Comparison of ENCODE assay signal across 8 cellular contexts in the genomic region with DNA sequence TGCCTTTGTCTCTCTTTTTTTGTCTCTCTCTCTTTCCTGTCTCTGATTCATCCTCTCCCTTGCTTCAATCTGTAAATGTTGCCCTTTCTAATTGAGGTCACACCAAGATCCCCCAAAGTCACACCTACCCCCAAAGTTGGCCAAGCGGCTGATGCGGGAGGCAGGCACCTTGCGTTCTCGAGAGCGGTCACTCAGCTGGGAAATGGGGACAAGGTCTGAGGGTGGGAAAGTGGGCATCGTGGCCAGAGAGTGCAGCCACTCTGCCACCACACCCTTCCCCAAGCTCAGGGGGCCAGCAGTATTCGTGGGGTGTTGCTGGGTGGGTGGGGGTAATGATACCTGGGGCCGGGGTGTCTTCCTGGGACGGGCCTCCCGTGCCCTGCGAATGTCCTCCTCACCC. TPM values are rescaled to one million over a fixed set of nuclear protein-coding genes. Genes with fewer than 3 reads are reported as not detected.
DNase-seq lines count a peak whose midpoint lies in the region; ATAC-seq and TF ChIP-seq lines count a peak whose summit lies in the region.

No MANE protein-coding gene starts in this region.

- peaks cover 18% of the 10 kb centered on the region for H3K79me2 ChIP-seq in SU-DHL-6 (ENCODE audit: insufficient read depth, low read length)

- peaks cover 4% of the 10 kb centered on the region for H3K36me3 ChIP-seq in Caco-2 (ENCODE audit: control insufficient read depth, insufficient read depth, low read length)
- H3K36me3 ChIP-seq in SU-DHL-6 (ENCODE audit: low read length), result no peaks in the 10 kb centered on the region; the same call in 1 of the 2 replicates
- peaks cover 0 to 38% of the 10 kb centered on the region in 2 donors for H3K36me3 ChIP-seq in gastrocnemius medialis

- H3K9me2 ChIP-seq in SU-DHL-6 (replicated peaks; ENCODE audit: insufficient read depth, low read length), result no peaks in the 10 kb centered on the region

- peak overlapping the region; percentile 86 for H3K4me2 ChIP-seq in SU-DHL-6 (ENCODE audit: low read depth, low read length, poor library complexity, severe bottlenecking)

- no peak for TF ChIP-seq CTCF in Caco-2 (IDR thresholded peaks at IDR 0.05; ENCODE audit: insufficient read depth in 1 of 2, low read depth in 1 of 2, low read length in 1 of 2, severe bottlenecking in 1 of 2, unreplicated experiment in 1 of 2)
- no peak for TF ChIP-seq CTCF in SU-DHL-6 (IDR thresholded peaks at IDR 0.05; ENCODE audit: insufficient read depth, low read length, poor library complexity, severe bottlenecking)
- TF ChIP-seq CTCF in fibroblast of villous mesenchyme (IDR thresholded peaks at IDR 0.05; ENCODE audit: insufficient read depth, low read depth, low read length), result no peak
- TF ChIP-seq CTCF in gastrocnemius medialis (IDR thresholded peaks at IDR 0.05 in 4 of 5, conservative IDR thresholded peaks at IDR 0.05 in 1 of 5), result no peak

- H3K27me3 ChIP-seq in Caco-2 (replicated peaks; ENCODE audit: control insufficient read depth, insufficient read depth, low read length) (no peaks in the 10 kb centered on the region), SU-DHL-6 (ENCODE audit: low read length) (no peaks in the 10 kb centered on the region), gastrocnemius medialis (no peaks in the 10 kb centered on the region)

- no TSS peak for BruUV-seq in Caco-2 (replicated peaks; lab: Mats Ljungman, UMichigan)

- H2AFZ ChIP-seq in SU-DHL-6 (ENCODE audit: low read depth, low read length, severe bottlenecking), result no peak overlapping the region

- intact Hi-C loops in Caco-2 (cut with micrococcal nuclease; ENCODE audit: unreplicated experiment), result no loop called here
- intact Hi-C loops in gastrocnemius medialis (cut with DNase I; ENCODE audit: low total_unique reads), result loop anchor here (2.0 to 10.0 kb wide), 2 partner anchors 51 to 269 kb away; partner anchors contain the start of gene SERTAD3

- no peak for TF ChIP-seq POLR2A in gastrocnemius medialis (IDR thresholded peaks at IDR 0.05)

- in situ Hi-C loops in gastrocnemius medialis (cut with MboI; ENCODE audit: low sequenced_read_pairs in 4 of 4) (no loop called here), G401 (cut with HindIII; ENCODE audit: low sequenced_read_pairs) (no loop called here)

- H3F3A ChIP-seq in SU-DHL-6 (ENCODE audit: insufficient read depth), result peaks cover 15% of the 10 kb centered on the region

- H3K36me3 Mint-ChIP-seq in Caco-2 (ENCODE audit: insufficient read depth, unreplicated experiment), result peaks cover 74% of the 10 kb centered on the region

- POLR2A ChIA-PET in Caco-2 (lab: Charles Lee), result no interaction called here

- H3K27ac ChIP-seq in SU-DHL-6 (ENCODE audit: low read depth, low read length) (no peak overlapping the region), gastrocnemius medialis (peak overlapping the region; percentile 89 to 98 (median 92))

- no peak for DNase-seq in Caco-2
- no peak for DNase-seq in fibroblast of villous mesenchyme (ENCODE audit: low read depth)
- DNase-seq in gastrocnemius medialis, result no peak
- no peak for DNase-seq in NCI-H1092 (lab: John Stamatoyannopoulos, UW)
- no peak for DNase-seq in AG08395 (ENCODE audit: low spot score)
- no peak for DNase-seq in NK-92 (lab: John Stamatoyannopoulos, UW; ENCODE audit: unreplicated experiment)
- no peak for DNase-seq in G401 (ENCODE audit: low spot score)

- H3K4me1 ChIP-seq in Caco-2, result no peaks in the 10 kb centered on the region
- H3K4me1 ChIP-seq in gastrocnemius medialis, result peaks cover 15 to 21% of the 10 kb centered on the region in 2 donors

- no peaks in the 10 kb centered on the region for H4K20me1 ChIP-seq in SU-DHL-6 (ENCODE audit: low read depth, low read length)

- peak overlapping the region; percentile 67 for H3K9ac ChIP-seq in SU-DHL-6 (ENCODE audit: low read length)

- H3K27me3 Mint-ChIP-seq in Caco-2 (ENCODE audit: insufficient read depth, unreplicated experiment), result no peaks in the 10 kb centered on the region

- H3K4me3 Mint-ChIP-seq in Caco-2 (ENCODE audit: unreplicated experiment), result peak overlapping the region; percentile 84

- no peaks in the 10 kb centered on the region for H3K9me3 Mint-ChIP-seq in Caco-2 (ENCODE audit: unreplicated experiment)

- CTCF ChIA-PET in Caco-2 (lab: Charles Lee), result no interaction called here

- H3K4me3 ChIP-seq in Caco-2 (ENCODE audit: low read depth, low read length) (no peak overlapping the region), SU-DHL-6 (ENCODE audit: insufficient read depth, low read length, poor library complexity, severe bottlenecking) (no peak overlapping the region), fibroblast of villous mesenchyme (ENCODE audit: low read depth, low read length) (peak overlapping the region; percentile 68), gastrocnemius medialis (no peak overlapping the region)

- H3K4me1 Mint-ChIP-seq in Caco-2 (ENCODE audit: low read depth, unreplicated experiment), result peaks cover 8% of the 10 kb centered on the region

- no peak for ATAC-seq in gastrocnemius medialis

- H3K27ac Mint-ChIP-seq in Caco-2 (ENCODE audit: unreplicated experiment), result no peak overlapping the region

- H3K9me3 ChIP-seq in Caco-2 (no peaks in the 10 kb centered on the region), SU-DHL-6 (ENCODE audit: insufficient read depth, low read length) (no peaks in the 10 kb centered on the region), gastrocnemius medialis (no peaks in the 10 kb centered on the region)

RNA-seq across cellular contexts. Expression of gene COQ8B, which starts 2.7 kb away (rescaled TPM):
- 30.9 and 35.7 TPM in 2 replicates for total RNA-seq in Caco-2 (2022)
- 25.8 and 32.0 TPM in 2 replicates for total RNA-seq in fibroblast of villous mesenchyme
- 10 to 100 TPM; 14.9 to 30.7 (median 20.2) TPM for total RNA-seq in gastrocnemius medialis
- 58.6 and 59.5 TPM in 2 replicates for total RNA-seq in G401 (2014; rRNA removed; shearing (Covaris generic))

RNA-seq across cellular contexts. Expression of gene ITPKC, which starts 3.0 kb away (rescaled TPM):
- total RNA-seq in Caco-2 (2022) (28.5 and 31.2 TPM in 2 replicates), fibroblast of villous mesenchyme (14.5 and 16.8 TPM in 2 replicates), gastrocnemius medialis (10 to 100 TPM; 14.9 to 34.5 (median 21.8) TPM)
- total RNA-seq in G401 (2014; rRNA removed; shearing (Covaris generic)), result 14.3 and 24.4 TPM in 2 replicates

RNA-seq across cellular contexts. Expression of gene NUMBL, which starts 23.5 kb away (rescaled TPM):
- total RNA-seq in Caco-2 (2022) (21.1 and 22.0 TPM in 2 replicates), fibroblast of villous mesenchyme (13.8 and 34.1 TPM in 2 replicates), gastrocnemius medialis (10 to 100 TPM in 3 of 4 donors, 1 to 10 TPM in 1; 5.5 to 16.7 (median 14.1) TPM)
- total RNA-seq in G401 (2014; rRNA removed; shearing (Covaris generic)), result 18.5 and 25.1 TPM in 2 replicates

RNA-seq across cellular contexts. Expression of gene ACTMAP, which starts 36.3 kb away (rescaled TPM):
- total RNA-seq in Caco-2 (2022) (28.0 and 29.2 TPM in 2 replicates), fibroblast of villous mesenchyme (0.64 and 0.86 TPM in 2 replicates), gastrocnemius medialis (10 to 100 TPM in 1 of 4 donors, 1 to 10 TPM in 3; 4.2 to 14.6 (median 6.2) TPM)
- total RNA-seq in G401 (2014; rRNA removed; shearing (Covaris generic)), result 3.3 and 6.8 TPM in 2 replicates

RNA-seq across cellular contexts. Expression of gene SNRPA, which starts 37.1 kb away (rescaled TPM):
- total RNA-seq in Caco-2 (2022), result 133 and 134 TPM in 2 replicates
- 34.1 and 36.1 TPM in 2 replicates for total RNA-seq in fibroblast of villous mesenchyme
- total RNA-seq in gastrocnemius medialis, result 10 to 100 TPM; 24.3 to 35.2 (median 27.3) TPM
- 134 and 162 TPM in 2 replicates for total RNA-seq in G401 (2014; rRNA removed; shearing (Covaris generic))
